In the genomic region with DNA sequence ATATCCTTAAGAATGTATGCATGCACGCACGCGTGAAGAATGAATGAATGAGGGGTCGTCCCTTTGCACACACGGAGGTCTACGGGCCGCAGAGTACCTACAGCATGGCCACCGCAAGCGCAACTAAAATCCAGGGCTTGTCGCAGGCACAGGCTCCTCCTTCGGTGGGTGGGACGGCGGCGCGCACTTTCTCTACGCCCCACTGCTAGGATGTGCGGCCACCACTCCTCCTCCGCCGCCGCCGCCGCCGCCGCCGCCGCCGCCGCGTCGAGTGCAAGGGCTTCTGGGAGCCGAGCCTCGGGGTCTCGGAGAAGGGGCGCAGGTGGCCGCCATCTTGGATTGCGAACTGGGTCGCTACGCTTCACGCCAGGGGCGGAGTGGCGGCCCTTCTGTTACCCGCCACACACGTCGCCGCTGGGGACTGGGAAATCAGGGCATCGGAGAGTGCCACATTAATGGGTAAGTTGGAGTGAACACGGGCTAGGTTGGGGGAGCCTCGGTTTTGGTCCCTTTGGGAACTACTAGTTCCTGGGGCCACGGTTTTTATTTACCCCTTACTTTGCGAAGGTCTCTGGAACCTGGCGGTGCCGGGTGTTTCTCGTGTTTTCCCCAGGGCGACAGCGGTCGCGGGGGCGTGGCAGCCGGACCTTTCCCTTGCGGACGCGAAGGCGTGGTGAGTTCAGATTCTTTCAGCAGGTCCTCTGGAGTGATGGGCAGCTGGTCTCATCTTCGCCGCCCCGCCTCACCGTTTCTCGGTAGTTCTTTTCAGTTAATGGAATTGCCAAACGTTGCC, we compare ENCODE assay signal across 1 cellular context.
TF ChIP-seq lines count a peak whose summit lies in the region.

A gene (plus strand): TSS at position 332 of the 793 bp plus-strand sequence. CDS start 124 bp downstream, at position 456.

TF ChIP-seq in HEK293, 187 proteins besides CTCF, POLR2A, EP300 and RAD21 (continued from another document):
- TF ChIP-seq GLIS2 (tag by site-specific recombination; IDR thresholded peaks at IDR 0.05) (peak; percentile 70), ZNF561 (tag by site-specific recombination; IDR thresholded peaks at IDR 0.05; ENCODE audit: borderline replicate concordance) (peak; percentile 56; the same call in 1 of the 2 replicates), ZNF2 (tag by site-specific recombination; IDR thresholded peaks at IDR 0.05) (peak; percentile 42; the same call in 1 of the 2 replicates), ZFHX2 (tag by site-specific recombination; conservative IDR thresholded peaks at IDR 0.05) (peak; percentile 49), ZNF341 (tag by site-specific recombination; IDR thresholded peaks at IDR 0.05; ENCODE audit: low read depth) (peak; percentile 54), ZBTB7A (tag by site-specific recombination; IDR thresholded peaks at IDR 0.05; ENCODE audit: low read depth) (peak; percentile 82), ZNF48 (tag by site-specific recombination; IDR thresholded peaks at IDR 0.05) (no peak), KLF10 (tag by site-specific recombination; IDR thresholded peaks at IDR 0.05) (peak; percentile 54), ZNF266 (tag by site-specific recombination; IDR thresholded peaks at IDR 0.05; ENCODE audit: low read depth) (no peak), PRDM1 (tag by site-specific recombination; IDR thresholded peaks at IDR 0.05) (0 out of 2 replicates have a peak, but pooled peaks have one; percentile 25), ZSCAN23 (tag by site-specific recombination; IDR thresholded peaks at IDR 0.05) (0 out of 2 replicates have a peak, but pooled peaks have one; percentile 53), KLF9 (tag by site-specific recombination; IDR thresholded peaks at IDR 0.05; ENCODE audit: low read depth) (peak; percentile 90), YY2 (tag by site-specific recombination; IDR thresholded peaks at IDR 0.05) (peak; percentile 89), REPIN1 (tag by site-specific recombination; IDR thresholded peaks at IDR 0.05; ENCODE audit: low read depth) (no peak), ZBTB20 (tag by site-specific recombination; IDR thresholded peaks at IDR 0.05) (peak; percentile 93), ZNF76 (tag by site-specific recombination; IDR thresholded peaks at IDR 0.05; ENCODE audit: borderline replicate concordance, low read depth) (peak; percentile 91), MYNN (tag by site-specific recombination; IDR thresholded peaks at IDR 0.05; ENCODE audit: borderline replicate concordance) (peak; percentile 32; the same call in 1 of the 2 replicates), ZNF202 (tag by site-specific recombination; IDR thresholded peaks at IDR 0.05; ENCODE audit: borderline replicate concordance) (no peak), ZNF404 (tag by site-specific recombination; IDR thresholded peaks at IDR 0.05) (no peak)
- TF ChIP-seq, protein P1, sequence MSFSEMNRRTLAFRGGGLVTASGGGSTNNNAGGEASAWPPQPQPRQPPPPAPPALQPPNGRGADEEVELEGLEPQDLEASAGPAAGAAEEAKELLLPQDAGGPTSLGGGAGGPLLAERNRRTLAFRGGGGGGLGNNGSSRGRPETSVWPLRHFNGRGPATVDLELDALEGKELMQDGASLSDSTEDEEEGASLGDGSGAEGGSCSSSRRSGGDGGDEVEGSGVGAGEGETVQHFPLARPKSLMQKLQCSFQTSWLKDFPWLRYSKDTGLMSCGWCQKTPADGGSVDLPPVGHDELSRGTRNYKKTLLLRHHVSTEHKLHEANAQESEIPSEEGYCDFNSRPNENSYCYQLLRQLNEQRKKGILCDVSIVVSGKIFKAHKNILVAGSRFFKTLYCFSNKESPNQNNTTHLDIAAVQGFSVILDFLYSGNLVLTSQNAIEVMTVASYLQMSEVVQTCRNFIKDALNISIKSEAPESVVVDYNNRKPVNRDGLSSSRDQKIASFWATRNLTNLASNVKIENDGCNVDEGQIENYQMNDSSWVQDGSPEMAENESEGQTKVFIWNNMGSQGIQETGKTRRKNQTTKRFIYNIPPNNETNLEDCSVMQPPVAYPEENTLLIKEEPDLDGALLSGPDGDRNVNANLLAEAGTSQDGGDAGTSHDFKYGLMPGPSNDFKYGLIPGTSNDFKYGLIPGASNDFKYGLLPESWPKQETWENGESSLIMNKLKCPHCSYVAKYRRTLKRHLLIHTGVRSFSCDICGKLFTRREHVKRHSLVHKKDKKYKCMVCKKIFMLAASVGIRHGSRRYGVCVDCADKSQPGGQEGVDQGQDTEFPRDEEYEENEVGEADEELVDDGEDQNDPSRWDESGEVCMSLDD (tag by site-specific recombination; IDR thresholded peaks at IDR 0.05): peak; percentile 96
- TF ChIP-seq, protein P2, sequence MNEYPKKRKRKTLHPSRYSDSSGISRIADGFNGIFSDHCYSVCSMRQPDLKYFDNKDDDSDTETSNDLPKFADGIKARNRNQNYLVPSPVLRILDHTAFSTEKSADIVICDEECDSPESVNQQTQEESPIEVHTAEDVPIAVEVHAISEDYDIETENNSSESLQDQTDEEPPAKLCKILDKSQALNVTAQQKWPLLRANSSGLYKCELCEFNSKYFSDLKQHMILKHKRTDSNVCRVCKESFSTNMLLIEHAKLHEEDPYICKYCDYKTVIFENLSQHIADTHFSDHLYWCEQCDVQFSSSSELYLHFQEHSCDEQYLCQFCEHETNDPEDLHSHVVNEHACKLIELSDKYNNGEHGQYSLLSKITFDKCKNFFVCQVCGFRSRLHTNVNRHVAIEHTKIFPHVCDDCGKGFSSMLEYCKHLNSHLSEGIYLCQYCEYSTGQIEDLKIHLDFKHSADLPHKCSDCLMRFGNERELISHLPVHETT (tag by site-specific recombination; IDR thresholded peaks at IDR 0.05): no peak
